ENCODE assay signal across 1 cellular context in the genomic region with DNA sequence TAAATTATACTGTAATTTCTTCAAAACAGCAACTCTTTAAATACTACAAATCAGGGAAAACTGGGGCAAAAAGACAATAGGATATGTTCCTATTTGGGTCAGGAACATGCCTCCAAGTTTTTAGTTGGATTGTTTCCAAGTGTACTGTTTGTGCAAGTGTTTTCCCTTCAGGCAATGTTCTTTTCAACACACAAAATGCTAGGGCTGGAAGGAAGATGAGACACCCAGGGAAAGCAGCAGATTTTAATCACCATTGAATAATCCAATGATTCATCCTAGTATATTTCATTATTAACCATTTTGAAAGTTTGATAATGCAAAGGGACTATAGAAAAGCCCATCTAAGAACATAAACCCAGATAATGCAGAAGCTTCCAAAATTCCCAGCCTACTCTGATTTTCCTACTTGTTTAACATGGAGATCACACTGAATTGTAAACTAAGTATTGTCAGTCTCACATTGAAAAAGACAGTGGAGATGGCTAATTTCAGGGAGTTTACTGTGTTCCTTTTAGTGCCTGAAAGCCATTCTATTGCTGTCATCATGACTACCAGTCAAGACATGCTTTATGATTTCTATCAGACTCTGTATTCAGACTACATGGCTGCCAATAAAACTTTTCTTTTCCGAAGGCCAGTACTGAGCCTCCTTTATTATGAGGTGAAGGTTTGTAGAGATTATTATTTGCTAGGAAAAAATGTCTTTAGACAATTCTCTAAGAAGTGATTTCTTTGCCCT.
TF ChIP-seq lines count a peak whose summit lies in the region.

No MANE protein-coding gene starts in this region.

TF ChIP-seq in HCT116, 20 proteins besides CTCF, POLR2A, EP300 and RAD21 (continued from another document):
- TF ChIP-seq, protein P1, sequence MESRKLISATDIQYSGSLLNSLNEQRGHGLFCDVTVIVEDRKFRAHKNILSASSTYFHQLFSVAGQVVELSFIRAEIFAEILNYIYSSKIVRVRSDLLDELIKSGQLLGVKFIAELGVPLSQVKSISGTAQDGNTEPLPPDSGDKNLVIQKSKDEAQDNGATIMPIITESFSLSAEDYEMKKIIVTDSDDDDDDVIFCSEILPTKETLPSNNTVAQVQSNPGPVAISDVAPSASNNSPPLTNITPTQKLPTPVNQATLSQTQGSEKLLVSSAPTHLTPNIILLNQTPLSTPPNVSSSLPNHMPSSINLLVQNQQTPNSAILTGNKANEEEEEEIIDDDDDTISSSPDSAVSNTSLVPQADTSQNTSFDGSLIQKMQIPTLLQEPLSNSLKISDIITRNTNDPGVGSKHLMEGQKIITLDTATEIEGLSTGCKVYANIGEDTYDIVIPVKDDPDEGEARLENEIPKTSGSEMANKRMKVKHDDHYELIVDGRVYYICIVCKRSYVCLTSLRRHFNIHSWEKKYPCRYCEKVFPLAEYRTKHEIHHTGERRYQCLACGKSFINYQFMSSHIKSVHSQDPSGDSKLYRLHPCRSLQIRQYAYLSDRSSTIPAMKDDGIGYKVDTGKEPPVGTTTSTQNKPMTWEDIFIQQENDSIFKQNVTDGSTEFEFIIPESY (IDR thresholded peaks at IDR 0.05; ENCODE audit: extremely low read depth, insufficient replicate concordance, low read length): no peak
- TF ChIP-seq EGR1 (IDR thresholded peaks at IDR 0.05; ENCODE audit: low read depth): no peak
- TF ChIP-seq, protein P2, sequence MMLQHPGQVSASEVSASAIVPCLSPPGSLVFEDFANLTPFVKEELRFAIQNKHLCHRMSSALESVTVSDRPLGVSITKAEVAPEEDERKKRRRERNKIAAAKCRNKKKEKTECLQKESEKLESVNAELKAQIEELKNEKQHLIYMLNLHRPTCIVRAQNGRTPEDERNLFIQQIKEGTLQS (IDR thresholded peaks at IDR 0.05): no peak
- TF ChIP-seq TCF7L2 (IDR thresholded peaks at IDR 0.05; ENCODE audit: borderline replicate concordance, extremely low read depth, insufficient read depth, insufficient read length): no peak
- no peak for TF ChIP-seq ZFX (IDR thresholded peaks at IDR 0.05)
- TF ChIP-seq ZNF274 (IDR thresholded peaks at IDR 0.05; ENCODE audit: low read depth, low read length): no peak
- TF ChIP-seq JUND (IDR thresholded peaks at IDR 0.05): no peak
